ENCODE assay signal across 17 cellular contexts in genomic region chr2:152460567-152460966, GRCh38.
DNase-seq lines count a peak whose midpoint lies in the region; ATAC-seq, FAIRE-seq and TF ChIP-seq lines count a peak whose summit lies in the region.
"Had no signal": no experiment of that assay in that cellular context is flagged by ENCODE, and none has a peak within 500 bp of the region (broad histone marks: within the 10 kb centered on the region; RNA-seq: fewer than 3 reads in every experiment).

No MANE protein-coding gene starts in this region.

- TF ChIP-seq POLR2A in GM12892 (IDR thresholded peaks at IDR 0.05; ENCODE audit: low read depth, low read length), result no peak

- intact Hi-C loops in dorsolateral prefrontal cortex (cut with DNase I), result loop anchor here in 1 of 2 donors (5.0 kb wide), 1 partner anchor 97 kb away; no protein-coding TSS in a partner anchor

- TF ChIP-seq CTCF in dorsolateral prefrontal cortex (IDR thresholded peaks at IDR 0.05 in 54 of 56, conservative IDR thresholded peaks at IDR 0.05 in 2 of 56; ENCODE audit: low read depth in 1 of 56, partially characterized antibody in 56 of 56), result no peak

- no peak for DNase-seq in GM12892 (ENCODE audit: insufficient read length)
- peak; percentile 27 for DNase-seq in NCI-H82 treated with DMSO at 0.1 percent for 48 hours (lab: John Stamatoyannopoulos, UW; ENCODE audit: unreplicated experiment)
- DNase-seq in dorsolateral prefrontal cortex, result no peak
- DNase-seq: Calu3; CD8-positive, alpha-beta T cell; DMS79 treated with DMSO at 0.1 percent for 48 hours; H7; HFFc6 had no signal

- ATAC-seq in HG03520 (IDR thresholded peaks at IDR 0.05; ENCODE audit: unreplicated experiment) (no peak), HG03196 (IDR thresholded peaks at IDR 0.05; ENCODE audit: unreplicated experiment) (no peak), GM19023 (IDR thresholded peaks at IDR 0.05; ENCODE audit: unreplicated experiment) (no peak)
- ATAC-seq: CD8-positive, alpha-beta T cell; GM23338; HCT116 had no signal

- peak overlapping the region in 1 of 59 donors; percentile 2 for H3K4me3 ChIP-seq in dorsolateral prefrontal cortex
- H3K4me3 ChIP-seq: BLaER1 treated with 17β-estradiol and CSF1 and Interleukin-3, amounts not matched to agents 10 nM and 100 nM; GM23338 had no signal

- FAIRE-seq in GM12892 (lab: Jason Lieb, UNC), result peak; percentile 9
- FAIRE-seq: GM12891, GM18507 had no signal

- H3K27ac ChIP-seq in dorsolateral prefrontal cortex (peak overlapping the region; percentile 35 to 100 (median 97)), temporal lobe (ENCODE audit: low read depth, low read length) (peak overlapping the region; percentile 62)

- no peaks in the 10 kb centered on the region for H3K27me3 ChIP-seq in dorsolateral prefrontal cortex
- H3K27me3 ChIP-seq: BLaER1 treated with 17β-estradiol and CSF1 and Interleukin-3, amounts not matched to agents 10 nM and 100 nM had no signal
